In genomic region chr1:228141871-228142615, GRCh38 we compare ENCODE assay signal across 8 cellular contexts. TPM values are rescaled to one million over a fixed set of nuclear protein-coding genes. Genes with fewer than 3 reads are reported as not detected.
DNase-seq lines count a peak whose midpoint lies in the region; ATAC-seq and TF ChIP-seq lines count a peak whose summit lies in the region.

No MANE protein-coding gene starts in this region.

- H3K9me3 ChIP-seq in heart left ventricle: no peaks in the 10 kb centered on the region
- no peaks in the 10 kb centered on the region for H3K9me3 ChIP-seq in right lobe of liver
- H3K9me3 ChIP-seq in transverse colon: no peaks in the 10 kb centered on the region

- no peak for TF ChIP-seq EP300 in transverse colon (IDR thresholded peaks at IDR 0.05; ENCODE audit: low read depth)

- in situ Hi-C loops in transverse colon (cut with MboI; ENCODE audit: low pct_ligation_motif_present in 1 of 4, low pct_unique_long_range_greater_than_20kb in 1 of 4, low sequenced_read_pairs in 3 of 4): no loop called here

- H3K9me3 Mint-ChIP-seq in activated T-helper 2 cell treated with anti-CD3 and anti-CD28 coated beads, Interferon-gamma antibody, Interleukin-2, Interleukin-4, amounts not matched to agents 10 μg/mL and 5 μg/mL and 100 μg/mL, durations not matched to agents 14 hours and 24 hours and 36 hours: no peaks in the 10 kb centered on the region

- peaks cover 0 to 35% (median 16%) of the 10 kb centered on the region in 9 donors for H3K36me3 ChIP-seq in heart left ventricle
- peaks cover 0 to 4% (median under 1%) of the 10 kb centered on the region in 4 donors for H3K36me3 ChIP-seq in right lobe of liver
- no peaks in the 10 kb centered on the region for H3K36me3 ChIP-seq in transverse colon

- TF ChIP-seq CTCF in heart left ventricle (IDR thresholded peaks at IDR 0.05) (no peak), right lobe of liver (IDR thresholded peaks at IDR 0.05) (no peak), transverse colon (IDR thresholded peaks at IDR 0.05) (no peak)

- peaks cover 14 to 59% (median 44%) of the 10 kb centered on the region in 12 donors for H3K4me1 ChIP-seq in heart left ventricle
- peaks cover 0 to 21% (median 15%) of the 10 kb centered on the region in 4 donors for H3K4me1 ChIP-seq in right lobe of liver
- H3K4me1 ChIP-seq in transverse colon: peaks cover 18 to 38% (median 25%) of the 10 kb centered on the region in 4 donors

- H3K27me3 ChIP-seq in heart left ventricle (no peaks in the 10 kb centered on the region), right lobe of liver (no peaks in the 10 kb centered on the region), transverse colon (no peaks in the 10 kb centered on the region)

- TF ChIP-seq POLR2A in heart left ventricle (IDR thresholded peaks at IDR 0.05) (no peak), right lobe of liver (IDR thresholded peaks at IDR 0.05) (no peak), transverse colon (IDR thresholded peaks at IDR 0.05) (no peak)

- peaks cover 16% of the 10 kb centered on the region for H3K4me1 Mint-ChIP-seq in activated T-helper 2 cell treated with anti-CD3 and anti-CD28 coated beads, Interferon-gamma antibody, Interleukin-2, Interleukin-4, amounts not matched to agents 10 μg/mL and 5 μg/mL and 100 μg/mL, durations not matched to agents 14 hours and 24 hours and 36 hours (ENCODE audit: low read depth)

- intact Hi-C loops in heart left ventricle (cut with DNase I): loop anchor here in 5 of 10 donors (1.0 to 2.0 kb wide), 4 partner anchors 21 to 33 kb away; partner anchors contain the start of genes IBA57 (in 4 of the 5) and MRPL55 (in 1 of the 5)
- intact Hi-C loops in Right ventricle myocardium inferior (cut with DNase I): loop anchor here (1.0 to 2.0 kb wide), 3 partner anchors 20 to 67 kb away; partner anchors contain the start of genes MRPL55 and OBSCN
- intact Hi-C loops in activated T-helper 2 cell treated with anti-CD3 and anti-CD28 coated beads, Interferon-gamma antibody, Interleukin-2, Interleukin-4, amounts not matched to agents 10 μg/mL and 5 μg/mL and 100 μg/mL, durations not matched to agents 14 hours and 24 hours and 36 hours (cut with micrococcal nuclease): no loop called here
- intact Hi-C loops in right lobe of liver (cut with DNase I): no loop called here
- intact Hi-C loops in transverse colon (cut with DNase I; ENCODE audit: low total_unique reads): loop anchor here (2.0 kb wide), 1 partner anchor 59 kb away; the partner anchor contains the start of gene ARF1
- intact Hi-C loops in sciatic nerve (cut with DNase I): no loop called here

- H3K4me3 ChIP-seq in heart left ventricle: peak overlapping the region in 11 of 12 donors; percentile 84 to 100 (median 93)
- H3K4me3 ChIP-seq in right lobe of liver: peak overlapping the region; percentile 92 to 99 (median 95)
- peak overlapping the region in 3 of 4 donors; percentile 68 to 98 (median 80) for H3K4me3 ChIP-seq in transverse colon

- peak in 3 of 5 donors; percentile 13 to 35 (median 33) for DNase-seq in heart left ventricle
- no peak for DNase-seq in Right ventricle myocardium inferior (ENCODE audit: missing footprints)
- DNase-seq in activated T-helper 2 cell treated with anti-CD3 and anti-CD28 coated beads, Interferon-gamma antibody, Interleukin-2, Interleukin-4, amounts not matched to agents 10 μg/mL and 5 μg/mL and 100 μg/mL, durations not matched to agents 14 hours and 24 hours and 36 hours (ENCODE audit: low spot score): no peak
- peak; percentile 24 to 56 (median 47) for DNase-seq in right lobe of liver
- no peak for DNase-seq in transverse colon
- no peak for DNase-seq in NCI-H510A (lab: John Stamatoyannopoulos, UW)
- DNase-seq in effector CD8-positive, alpha-beta T cell (lab: John Stamatoyannopoulos, UW): no peak
- no peak for DNase-seq in sciatic nerve (ENCODE audit: low spot score)

- ATAC-seq in heart left ventricle (no peak), Right ventricle myocardium inferior (no peak), right lobe of liver (no peak), sciatic nerve (no peak)

- H3K27ac ChIP-seq in heart left ventricle (peak overlapping the region; percentile 41 to 100 (median 99)), right lobe of liver (peak overlapping the region; percentile 93 to 99 (median 98)), transverse colon (peak overlapping the region; percentile 97 to 100 (median 98))

- peak overlapping the region; percentile 96 for H3K27ac Mint-ChIP-seq in activated T-helper 2 cell treated with anti-CD3 and anti-CD28 coated beads, Interferon-gamma antibody, Interleukin-2, Interleukin-4, amounts not matched to agents 10 μg/mL and 5 μg/mL and 100 μg/mL, durations not matched to agents 14 hours and 24 hours and 36 hours

- WGBS in heart left ventricle, 4 donors: 68 to 69% (median 68%) methylated on average over 16 to 21 of the region's 21 CpGs
- 0% methylated on average over 2 of the region's 21 CpGs for WGBS in right lobe of liver (ENCODE audit: insufficient coverage, low coverage, low lambda C conversion rate, missing lambda C conversion rate)
- 58% methylated on average over 18 of the region's 21 CpGs; no CpG with 5 or more reads in 1 of the 2 donors for WGBS in transverse colon (ENCODE audit: low coverage in 1 of 2), 2 donors

- H3K4me3 Mint-ChIP-seq in activated T-helper 2 cell treated with anti-CD3 and anti-CD28 coated beads, Interferon-gamma antibody, Interleukin-2, Interleukin-4, amounts not matched to agents 10 μg/mL and 5 μg/mL and 100 μg/mL, durations not matched to agents 14 hours and 24 hours and 36 hours (ENCODE audit: low read depth): peak overlapping the region; percentile 96

- H3K36me3 Mint-ChIP-seq in activated T-helper 2 cell treated with anti-CD3 and anti-CD28 coated beads, Interferon-gamma antibody, Interleukin-2, Interleukin-4, amounts not matched to agents 10 μg/mL and 5 μg/mL and 100 μg/mL, durations not matched to agents 14 hours and 24 hours and 36 hours (ENCODE audit: low read depth): peaks cover 29% of the 10 kb centered on the region

- H3K27me3 Mint-ChIP-seq in activated T-helper 2 cell treated with anti-CD3 and anti-CD28 coated beads, Interferon-gamma antibody, Interleukin-2, Interleukin-4, amounts not matched to agents 10 μg/mL and 5 μg/mL and 100 μg/mL, durations not matched to agents 14 hours and 24 hours and 36 hours (ENCODE audit: low read depth): peaks cover 6% of the 10 kb centered on the region

RNA-seq across cellular contexts. Expression of gene GUK1, which starts 2.0 kb away (rescaled TPM):
- total RNA-seq in heart left ventricle: 100 to 1,000 TPM; 142 to 290 (median 169) TPM
- polyA plus RNA-seq in heart left ventricle: 100 to 1,000 TPM; 231 to 358 TPM
- 162 TPM for total RNA-seq in Right ventricle myocardium inferior
- total RNA-seq in activated T-helper 2 cell treated with anti-CD3 and anti-CD28 coated beads, Interferon-gamma antibody, Interleukin-2, Interleukin-4, amounts not matched to agents 10 μg/mL and 5 μg/mL and 100 μg/mL, durations not matched to agents 14 hours and 24 hours and 36 hours: 219 and 225 TPM in 2 replicates
- total RNA-seq in right lobe of liver: 100 to 1,000 TPM in 4 of 6 experiments, 10 to 100 TPM in 2; 78.0 to 235 (median 108) TPM
- total RNA-seq in transverse colon: 100 to 1,000 TPM; 183 to 573 (median 382) TPM
- total RNA-seq in sciatic nerve: 250 TPM

RNA-seq across cellular contexts. Expression of gene GJC2, which starts 7.7 kb away (rescaled TPM):
- total RNA-seq in heart left ventricle: 1 to 10 TPM in 3 of 9 donors, under 1 TPM in 6; 0.40 to 3.8 (median 0.88) TPM
- polyA plus RNA-seq in heart left ventricle: under 1 TPM; 0.61 to 0.78 TPM
- 1.6 TPM for total RNA-seq in Right ventricle myocardium inferior
- 0.52 and 0.55 TPM in 2 replicates for total RNA-seq in activated T-helper 2 cell treated with anti-CD3 and anti-CD28 coated beads, Interferon-gamma antibody, Interleukin-2, Interleukin-4, amounts not matched to agents 10 μg/mL and 5 μg/mL and 100 μg/mL, durations not matched to agents 14 hours and 24 hours and 36 hours
- under 1 TPM in 5 of 6 experiments, not detected in 1; 0.12 to 0.44 (median 0.16) TPM for total RNA-seq in right lobe of liver
- 1 to 10 TPM in 2 of 4 donors, under 1 TPM in 2; 0.20 to 7.1 (median 1.4) TPM for total RNA-seq in transverse colon
- total RNA-seq in sciatic nerve: 10.5 TPM

RNA-seq across cellular contexts. Expression of gene IBA57, which starts 23.6 kb away (rescaled TPM):
- 10 to 100 TPM in 7 of 9 donors, 1 to 10 TPM in 2; 8.7 to 18.6 (median 12.3) TPM for total RNA-seq in heart left ventricle
- 10 to 100 TPM in 1 of 2 donors, 1 to 10 TPM in 1; 4.8 to 11.3 TPM for polyA plus RNA-seq in heart left ventricle
- total RNA-seq in Right ventricle myocardium inferior: 12.7 TPM
- 7.6 and 7.9 TPM in 2 replicates for total RNA-seq in activated T-helper 2 cell treated with anti-CD3 and anti-CD28 coated beads, Interferon-gamma antibody, Interleukin-2, Interleukin-4, amounts not matched to agents 10 μg/mL and 5 μg/mL and 100 μg/mL, durations not matched to agents 14 hours and 24 hours and 36 hours
- 1 to 10 TPM; 5.1 to 8.0 (median 6.1) TPM for total RNA-seq in right lobe of liver
- 10 to 100 TPM in 3 of 4 donors, 1 to 10 TPM in 1; 7.5 to 13.5 (median 10.4) TPM for total RNA-seq in transverse colon
- total RNA-seq in sciatic nerve: 10.4 TPM

RNA-seq across cellular contexts. Expression of gene MRPL55, which starts 32.9 kb away (rescaled TPM):
- total RNA-seq in heart left ventricle (100 to 1,000 TPM in 2 of 9 donors, 10 to 100 TPM in 7; 35.5 to 125 (median 51.2) TPM), Right ventricle myocardium inferior (57.0 TPM), right lobe of liver (10 to 100 TPM; 24.2 to 75.9 (median 38.0) TPM), transverse colon (10 to 100 TPM; 47.1 to 95.5 (median 77.1) TPM), sciatic nerve (34.2 TPM)
- 100 to 1,000 TPM in 1 of 2 donors, 10 to 100 TPM in 1; 81.5 to 141 TPM for polyA plus RNA-seq in heart left ventricle
- total RNA-seq in activated T-helper 2 cell treated with anti-CD3 and anti-CD28 coated beads, Interferon-gamma antibody, Interleukin-2, Interleukin-4, amounts not matched to agents 10 μg/mL and 5 μg/mL and 100 μg/mL, durations not matched to agents 14 hours and 24 hours and 36 hours: 47.3 and 53.6 TPM in 2 replicates

RNA-seq across cellular contexts. Expression of gene C1orf35, which starts 38.9 kb away (rescaled TPM):
- total RNA-seq in heart left ventricle (1 to 10 TPM; 6.2 to 8.4 (median 7.2) TPM), Right ventricle myocardium inferior (6.0 TPM), right lobe of liver (1 to 10 TPM; 3.4 to 6.3 (median 5.2) TPM), transverse colon (10 to 100 TPM; 11.6 to 17.1 (median 15.7) TPM), sciatic nerve (15.8 TPM)
- 1 to 10 TPM; 9.8 TPM for polyA plus RNA-seq in heart left ventricle
- total RNA-seq in activated T-helper 2 cell treated with anti-CD3 and anti-CD28 coated beads, Interferon-gamma antibody, Interleukin-2, Interleukin-4, amounts not matched to agents 10 μg/mL and 5 μg/mL and 100 μg/mL, durations not matched to agents 14 hours and 24 hours and 36 hours: 23.9 and 24.5 TPM in 2 replicates

Comparison
In these comparisons a context has a peak if more than half of its experiments do, and no peak if none do; other contexts are left out.
1. DNase-seq: peak in heart left ventricle (3 of 5) and right lobe of liver (3 of 3); none in Right ventricle myocardium inferior (single experiment), activated T-helper 2 cell treated with anti-CD3 and anti-CD28 coated beads, Interferon-gamma antibody, Interleukin-2, Interleukin-4, amounts not matched to agents 10 μg/mL and 5 μg/mL and 100 μg/mL, durations not matched to agents 14 hours and 24 hours and 36 hours (single experiment), transverse colon (single experiment), NCI-H510A (single experiment), effector CD8-positive, alpha-beta T cell (single experiment) and sciatic nerve (single experiment).
2. intact Hi-C loops: an anchor here in Right ventricle myocardium inferior (1.0 to 2.0 kb wide) and transverse colon (2.0 kb wide); none called in activated T-helper 2 cell treated with anti-CD3 and anti-CD28 coated beads, Interferon-gamma antibody, Interleukin-2, Interleukin-4, amounts not matched to agents 10 μg/mL and 5 μg/mL and 100 μg/mL, durations not matched to agents 14 hours and 24 hours and 36 hours, right lobe of liver and sciatic nerve.
3. Peak in every context shown above with its lines, with median percentiles within 50 percentile points of each other: H3K27ac ChIP-seq and H3K4me3 ChIP-seq.